ENCODE assay signal across 30 cellular contexts in the genomic region with DNA sequence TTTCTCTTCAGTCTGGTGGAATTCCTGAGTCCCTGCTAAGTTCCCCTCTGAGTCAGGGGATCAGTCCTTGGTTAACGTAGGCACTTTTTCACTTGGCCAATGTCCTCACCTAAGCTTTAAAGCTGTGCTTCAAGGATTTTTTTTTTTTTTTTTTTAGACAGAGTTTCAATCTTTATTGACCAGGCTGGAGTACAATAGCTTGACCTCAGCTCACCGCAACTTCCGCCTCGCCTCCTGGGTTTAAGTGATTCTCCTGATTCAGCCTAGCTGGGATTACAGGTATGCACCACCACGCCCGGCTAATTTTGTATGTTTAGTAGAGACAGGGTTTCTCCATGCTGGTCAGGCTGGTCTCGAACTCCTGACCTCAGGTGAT.
"Had no signal": no experiment of that assay in that cellular context is flagged by ENCODE, and none has a peak within 500 bp of the region (broad histone marks: within the 10 kb centered on the region; RNA-seq: fewer than 3 reads in every experiment).

No MANE protein-coding gene starts in this region.

- DNase-seq: activated CD4-positive, alpha-beta memory T cell treated with anti-CD3 and anti-CD28 coated beads for 36 hours; activated CD4-positive, alpha-beta T cell treated with anti-CD3 and anti-CD28 coated beads for 36 hours; activated CD4-positive, alpha-beta T cell treated with anti-CD3 and anti-CD28 coated beads, Interleukin-2, amount 10 ng/mL, durations not matched to agents 7 days and 5 days; activated CD8-positive, alpha-beta memory T cell treated with anti-CD3 and anti-CD28 coated beads, Interleukin-2, amount 50 U/mL, for 4 hours; activated gamma-delta T cell treated with Interleukin-2 at 50 U/mL for 16 hours; activated naive CD4-positive, alpha-beta T cell treated with anti-CD3 and anti-CD28 coated beads, Interleukin-2, amount 50 U/mL, for 16 hours; activated naive CD8-positive, alpha-beta T cell treated with anti-CD3 and anti-CD28 coated beads for 36 hours; activated T-cell treated with anti-CD3 and anti-CD28 coated beads for 4 hours; activated T-cell treated with anti-CD3 and anti-CD28 coated beads, Interleukin-2, amount 50 U/mL, for 4 hours; amniotic stem cell; aorta; NCI-H1092 treated with DMSO at 0.1 percent for 48 hours; NCI-H1417; NCI-H187; NCI-H2029 treated with DMSO at 0.1 percent for 48 hours; NCI-H2107; NCI-H2171; NCI-H510A; NCI-H748 treated with DMSO at 0.1 percent for 48 hours; NK-92 treated with Interleukin-12 subunit alpha and Interleukin-12 subunit beta, amount 100 ng/mL, for 24 hours; PC-3; Peyer's patch; RPMI8226; SHP77 treated with DMSO at 0.1 percent for 48 hours; SK-N-SH had no signal

- H3K27ac ChIP-seq: cardiac muscle cell, Peyer's patch, SJSA1 had no signal

- H3K9me3 ChIP-seq: Peyer's patch, SJSA1, SK-N-SH had no signal

- H3K4me1 ChIP-seq: Peyer's patch, SJSA1 had no signal

- H3K36me3 ChIP-seq: cardiac muscle cell, Peyer's patch, SJSA1 had no signal

- H3K9ac ChIP-seq: SK-N-SH had no signal

- H3K4me3 ChIP-seq: cardiac muscle cell, Peyer's patch, SJSA1 had no signal

- H3K27me3 ChIP-seq: cardiac muscle cell, Peyer's patch, SJSA1 had no signal

- FAIRE-seq: TTC549 had no signal

- ATAC-seq: activated CD4-positive, alpha-beta T cell treated with anti-CD3 and anti-CD28 coated beads for 36 hours; activated CD4-positive, CD25-positive, alpha-beta regulatory T cell treated with anti-CD3 and anti-CD28 coated beads, Interleukin-2, amount 50 U/mL, for 24 hours; activated T-cell treated with anti-CD3 and anti-CD28 coated beads, Interleukin-2, amount 50 U/mL, for 4 hours; PC-3; WTC11 had no signal

- H3K4me2 ChIP-seq: SK-N-SH had no signal
